In genomic region chr6:33427585-33428218, GRCh38 we compare ENCODE assay signal across 8 cellular contexts. TPM values are rescaled to one million over a fixed set of nuclear protein-coding genes. Genes with fewer than 3 reads are reported as not detected.
DNase-seq lines count a peak whose midpoint lies in the region; ATAC-seq and TF ChIP-seq lines count a peak whose summit lies in the region.

No MANE protein-coding gene starts in this region.

- H3K4me3 ChIP-seq in Peyer's patch, result peak overlapping the region; percentile 40 to 69 (median 64)
- peak overlapping the region; percentile 88 for H3K4me3 ChIP-seq in adipocyte (ENCODE audit: low read length)
- H3K4me3 ChIP-seq in left ventricle myocardium inferior, result peak overlapping the region; percentile 68
- H3K4me3 ChIP-seq in prostate gland, result peak overlapping the region; percentile 44 to 52

- intact Hi-C loops in left ventricle myocardium inferior (cut with micrococcal nuclease), result no loop called here
- intact Hi-C loops in prostate gland (cut with DNase I), result loop anchor here (2.0 to 5.0 kb wide), 2 partner anchors 27 to 35 kb away; partner anchors contain the start of genes KIFC1 and ZBTB9

- DNase-seq in NCI-H1417 (lab: John Stamatoyannopoulos, UW), result peak; percentile 45 to 57 (median 56)
- DNase-seq in NCI-H1417 treated with DMSO at 0.1 percent for 48 hours (lab: John Stamatoyannopoulos, UW), result no peak
- DNase-seq in Peyer's patch, result peak; percentile 66 to 82 (median 74)
- peak; percentile 73 for DNase-seq in adipocyte (ENCODE audit: low read depth)
- peak; percentile 63 for DNase-seq in left ventricle myocardium inferior
- DNase-seq in prostate gland (ENCODE audit: low spot score), result peak; percentile 55

- no peak for TF ChIP-seq POLR2A in Peyer's patch (IDR thresholded peaks at IDR 0.05)
- TF ChIP-seq POLR2A in prostate gland (IDR thresholded peaks at IDR 0.05), result peak; percentile 25

- peak overlapping the region; percentile 69 to 91 (median 86) for H3K27ac ChIP-seq in Peyer's patch
- H3K27ac ChIP-seq in left ventricle myocardium inferior (replicated peaks), result peak overlapping the region; percentile 93
- H3K27ac ChIP-seq in prostate gland, result peak overlapping the region; percentile 94 to 95

- H3K36me3 ChIP-seq in Peyer's patch, result no peaks in the 10 kb centered on the region
- no peaks in the 10 kb centered on the region for H3K36me3 ChIP-seq in adipocyte (ENCODE audit: control insufficient read depth, insufficient read depth, low read length, severe bottlenecking)
- no peaks in the 10 kb centered on the region for H3K36me3 ChIP-seq in left ventricle myocardium inferior
- no peaks in the 10 kb centered on the region for H3K36me3 ChIP-seq in prostate gland

- peak overlapping the region; percentile 81 for H3K9ac ChIP-seq in adipocyte (ENCODE audit: low read length)

- H3K4me1 ChIP-seq in Peyer's patch, result peaks cover 0 to 66% (median 30%) of the 10 kb centered on the region in 4 donors
- H3K4me1 ChIP-seq in adipocyte (ENCODE audit: control insufficient read depth, insufficient read depth, low read length), result peaks cover 39% of the 10 kb centered on the region
- H3K4me1 ChIP-seq in left ventricle myocardium inferior, result peaks cover 80% of the 10 kb centered on the region
- H3K4me1 ChIP-seq in prostate gland (replicated peaks), result peaks cover 4% of the 10 kb centered on the region

- H3K27me3 ChIP-seq in Peyer's patch (no peaks in the 10 kb centered on the region), adipocyte (replicated peaks; ENCODE audit: control insufficient read depth, insufficient read depth, low read length) (no peaks in the 10 kb centered on the region), left ventricle myocardium inferior (ENCODE audit: low read depth) (no peaks in the 10 kb centered on the region), prostate gland (replicated peaks; ENCODE audit: insufficient read depth) (no peaks in the 10 kb centered on the region)

- 0% methylated on average over 53 of the region's 79 CpGs for WGBS in prostate gland

- TF ChIP-seq CTCF in Peyer's patch (IDR thresholded peaks at IDR 0.05), result no peak
- no peak for TF ChIP-seq CTCF in left ventricle myocardium inferior (IDR thresholded peaks at IDR 0.05; ENCODE audit: borderline replicate concordance)
- TF ChIP-seq CTCF in prostate gland (IDR thresholded peaks at IDR 0.05), result peak in 1 of 4 experiments; percentile 7

- ATAC-seq in GM21381 (IDR thresholded peaks at IDR 0.05; ENCODE audit: unreplicated experiment) (no peak), HG03108 (IDR thresholded peaks at IDR 0.05; ENCODE audit: unreplicated experiment) (no peak)

- no peaks in the 10 kb centered on the region for H3K9me3 ChIP-seq in Peyer's patch
- H3K9me3 ChIP-seq in adipocyte (ENCODE audit: control insufficient read depth, low read length), result no peaks in the 10 kb centered on the region
- H3K9me3 ChIP-seq in left ventricle myocardium inferior (replicated peaks), result no peaks in the 10 kb centered on the region
- H3K9me3 ChIP-seq in prostate gland, result no peaks in the 10 kb centered on the region

RNA-seq across cellular contexts. Expression of gene SYNGAP1, which starts 7.8 kb away (rescaled TPM):
- total RNA-seq in Peyer's patch (10 to 100 TPM in 3 of 4 donors, 1 to 10 TPM in 1; 5.4 to 42.1 (median 15.0) TPM), left ventricle myocardium inferior (6.5 TPM), prostate gland (10 to 100 TPM in 1 of 2 donors, 1 to 10 TPM in 1; 6.1 to 24.8 TPM)

RNA-seq across cellular contexts. Expression of gene CUTA, which starts 9.8 kb away (rescaled TPM):
- 100 to 1,000 TPM in 2 of 4 donors, 10 to 100 TPM in 2; 43.7 to 134 (median 96.2) TPM for total RNA-seq in Peyer's patch
- 107 TPM for total RNA-seq in left ventricle myocardium inferior
- 100 to 1,000 TPM; 189 to 260 TPM for total RNA-seq in prostate gland

RNA-seq across cellular contexts. Expression of gene PHF1, which starts 16.9 kb away (rescaled TPM):
- total RNA-seq in Peyer's patch (10 to 100 TPM; 46.8 to 86.1 (median 77.3) TPM), left ventricle myocardium inferior (52.2 TPM), prostate gland (100 to 1,000 TPM in 1 of 2 donors, 10 to 100 TPM in 1; 98.2 to 132 TPM)

RNA-seq across cellular contexts. Expression of gene ZBTB9, which starts 26.7 kb away (rescaled TPM):
- total RNA-seq in Peyer's patch, result 1 to 10 TPM in 2 of 4 donors, under 1 TPM in 1, not detected in 1; 0.70 to 5.0 (median 2.6) TPM
- total RNA-seq in left ventricle myocardium inferior, result 4.9 TPM
- 1 to 10 TPM; 3.5 to 8.9 TPM for total RNA-seq in prostate gland

RNA-seq across cellular contexts. Expression of gene KIFC1, which starts 36.1 kb away (rescaled TPM):
- total RNA-seq in Peyer's patch (10 to 100 TPM; 10.9 to 28.1 (median 18.3) TPM), left ventricle myocardium inferior (0.49 TPM), prostate gland (1 to 10 TPM; 5.8 to 6.5 TPM)
